Comparison of ENCODE assay signal across 39 cellular contexts in the genomic region with DNA sequence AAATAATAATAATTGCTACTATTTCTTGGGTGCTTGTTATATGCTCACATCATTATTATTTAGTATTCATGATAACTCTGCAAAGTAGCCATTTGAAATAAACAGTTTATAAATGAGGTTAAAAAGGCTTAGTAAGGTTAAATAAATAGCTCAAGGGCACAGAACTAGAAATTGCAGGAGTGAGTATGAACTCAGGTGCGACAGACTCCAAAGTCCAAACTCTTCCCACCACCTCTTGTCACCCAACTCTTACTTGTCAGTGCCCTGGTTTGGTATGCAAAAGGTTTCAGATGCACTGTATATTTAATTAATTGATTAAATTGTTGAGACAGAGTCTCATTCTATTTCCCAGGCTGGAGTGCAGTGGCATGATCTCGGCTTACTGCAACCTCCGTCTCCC. TPM values are rescaled to one million over a fixed set of nuclear protein-coding genes. Genes with fewer than 3 reads are reported as not detected.
"Had no signal": no experiment of that assay in that cellular context is flagged by ENCODE, and none has a peak within 500 bp of the region (broad histone marks: within the 10 kb centered on the region; RNA-seq: fewer than 3 reads in every experiment).

No MANE protein-coding gene starts in this region.

- H3K4me3 ChIP-seq: MG63 had no signal

- DNase-seq: Karpas-422, Kasumi-1, MG63, MM.1S, MV-4-11, NCI-H1048, NCI-H1092, NCI-H1092 treated with DMSO at 0.1 percent for 48 hours, NCI-H1105, NCI-H1105 treated with DMSO at 0.1 percent for 48 hours, NCI-H1417, NCI-H1417 treated with DMSO at 0.1 percent for 48 hours, NCI-H1436, NCI-H1436 treated with DMSO at 0.1 percent for 48 hours, NCI-H1694, NCI-H1694 treated with DMSO at 0.1 percent for 48 hours, NCI-H187, NCI-H187 treated with DMSO at 0.1 percent for 48 hours, NCI-H1930, NCI-H2029, NCI-H2029 treated with DMSO at 0.1 percent for 48 hours, NCI-H2081, NCI-H2081 treated with DMSO at 0.1 percent for 48 hours, NCI-H2107, NCI-H2171, NCI-H2171 treated with DMSO at 0.1 percent for 48 hours, NCI-H2227 treated with DMSO at 0.1 percent for 48 hours, NCI-H226, NCI-H345, NCI-H446, NCI-H446 treated with DMSO at 0.1 percent for 48 hours, NCI-H510A, NCI-H510A treated with DMSO at 0.1 percent for 48 hours, NCI-H524, NCI-H524 treated with DMSO at 0.1 percent for 48 hours had no signal

- H3K36me3 ChIP-seq: MG63 had no signal

- H3K9me3 ChIP-seq: MG63 had no signal

RNA-seq across cellular contexts. Expression of gene SPATS1, which starts 24.3 kb away (rescaled TPM):
- total RNA-seq: LHCN-M2, M059J, MCF 10A, NCI-H460 had no signal
